Comparison of ENCODE assay signal across 1 cellular context in the genomic region with DNA sequence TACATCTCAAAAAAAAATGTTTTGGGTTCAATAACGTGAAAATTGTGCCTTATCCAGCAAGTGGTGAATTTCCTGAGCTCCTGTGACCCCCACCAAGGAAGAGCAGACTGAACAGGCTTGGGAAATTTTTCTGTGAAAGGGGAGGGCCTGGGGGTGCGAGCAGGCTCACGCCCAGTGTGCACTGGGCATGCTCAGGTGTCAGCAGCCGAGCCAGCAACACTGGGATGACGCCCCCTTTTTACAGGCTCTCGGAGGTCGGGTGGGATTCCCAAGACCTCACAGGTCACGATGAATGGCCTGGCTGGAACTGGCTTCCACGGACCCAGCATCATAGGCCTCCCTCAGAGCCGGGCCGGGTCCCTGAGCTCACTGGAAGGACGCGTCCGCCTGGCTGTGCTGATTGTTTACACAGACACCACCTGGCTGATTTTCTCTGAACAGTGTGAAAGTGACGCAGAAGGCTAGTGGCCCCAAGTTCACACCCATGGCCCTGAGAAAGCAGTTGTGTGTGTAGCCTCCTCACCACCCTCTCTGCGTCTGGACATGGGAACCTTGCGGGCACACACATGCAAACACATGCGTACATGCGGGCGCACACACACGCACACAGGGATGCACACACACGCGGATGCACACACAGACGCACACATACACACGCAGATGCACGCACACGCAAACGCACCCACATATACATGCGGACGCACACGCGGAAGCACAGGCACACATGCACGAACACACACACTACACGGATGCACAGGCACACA.
TF ChIP-seq lines count a peak whose summit lies in the region.

No MANE protein-coding gene starts in this region.

TF ChIP-seq in IMR-90, 13 proteins besides CTCF, POLR2A, EP300 and RAD21:
- no peak for TF ChIP-seq MXI1 (IDR thresholded peaks at IDR 0.05; ENCODE audit: borderline replicate concordance, low read depth, low read length)
- no peak for TF ChIP-seq NFE2L2 (IDR thresholded peaks at IDR 0.05; ENCODE audit: low read depth, low read length)
- no peak for TF ChIP-seq BHLHE40 (IDR thresholded peaks at IDR 0.05; ENCODE audit: low read depth, low read length)
- no peak for TF ChIP-seq RFX5 (IDR thresholded peaks at IDR 0.05; ENCODE audit: low read depth, low read length)
- no peak for TF ChIP-seq CHD1 (IDR thresholded peaks at IDR 0.05; ENCODE audit: low read depth, low read length)
